In the genomic region with DNA sequence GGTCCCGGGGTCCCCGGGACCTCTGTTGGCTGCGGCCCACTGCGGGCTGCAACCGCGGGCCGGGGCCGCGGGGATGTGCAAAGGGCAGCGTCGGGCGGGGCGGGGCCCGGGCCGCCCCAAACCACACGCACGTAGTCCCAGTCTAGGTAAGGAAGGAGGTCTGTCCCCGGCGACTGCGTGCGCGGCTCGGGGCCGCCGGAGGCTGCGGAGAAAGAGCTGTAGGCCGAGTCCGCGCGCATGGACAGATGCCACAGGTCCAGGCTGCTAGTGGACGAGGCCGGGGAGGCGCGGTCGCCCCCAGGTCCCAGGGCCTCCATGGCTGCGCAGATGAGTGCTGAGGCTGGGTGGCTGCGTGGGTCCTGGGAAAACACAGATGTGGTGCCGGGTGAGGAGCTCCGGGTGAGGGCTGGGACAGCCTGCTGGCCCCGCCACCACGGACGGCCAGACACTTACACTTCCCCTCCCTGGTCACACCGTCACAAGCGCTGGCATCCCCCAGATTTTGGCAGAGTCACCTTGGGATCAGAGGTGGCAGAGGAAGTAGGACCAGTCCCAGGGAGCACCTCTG, we compare ENCODE assay signal across 11 cellular contexts. TPM values are rescaled to one million over a fixed set of nuclear protein-coding genes. Genes with fewer than 3 reads are reported as not detected.
DNase-seq lines count a peak whose midpoint lies in the region; ATAC-seq and TF ChIP-seq lines count a peak whose summit lies in the region.
"Had no signal": no experiment of that assay in that cellular context is flagged by ENCODE, and none has a peak within 500 bp of the region (broad histone marks: within the 10 kb centered on the region; RNA-seq: fewer than 3 reads in every experiment).

No MANE protein-coding gene starts in this region.

- no peak overlapping the region for H3K27ac ChIP-seq in GM23338 (ENCODE audit: low read depth)

- H3K36me3 ChIP-seq in GM23338 (ENCODE audit: insufficient read depth) = no peaks in the 10 kb centered on the region

- H3K36me3 Mint-ChIP-seq in GM23338 (ENCODE audit: low read depth) = peaks cover 3% of the 10 kb centered on the region
- H3K36me3 Mint-ChIP-seq in activated T-cell treated with anti-CD3 and anti-CD28 coated beads, Interleukin-2, amount 50 U/mL, for 4 hours (ENCODE audit: insufficient read depth) = no peaks in the 10 kb centered on the region

- peak overlapping the region; percentile 61 for H3K4me3 ChIP-seq in GM23338
- peak overlapping the region; percentile 52 for H3K4me3 ChIP-seq in iPS-18c (ENCODE audit: insufficient read depth, low read depth, low read length)

- peak overlapping the region; percentile 83 for H3K4me2 ChIP-seq in GM23338

- no peaks in the 10 kb centered on the region for H4K20me1 ChIP-seq in GM23338 (replicated peaks; ENCODE audit: insufficient read depth)

- H3K4me1 ChIP-seq in GM23338 (ENCODE audit: insufficient read depth) = peaks cover 9% of the 10 kb centered on the region

- DNase-seq in GM23338 (ENCODE audit: low spot score) = peak; percentile 62
- DNase-seq in activated T-cell treated with anti-CD3 and anti-CD28 coated beads, Interleukin-2, amount 50 U/mL, for 4 hours = no peak
- no peak for DNase-seq in stimulated activated naive CD8-positive, alpha-beta T cell treated with anti-CD3 and anti-CD28 coated beads, Interleukin-15, Interleukin-2, amounts not matched to agents 100 U/mL and 50 U/mL, for 24 hours
- DNase-seq in NK-92 (lab: John Stamatoyannopoulos, UW; ENCODE audit: unreplicated experiment) = no peak
- DNase-seq in NCI-H2107 treated with DMSO at 0.1 percent for 48 hours (lab: John Stamatoyannopoulos, UW; ENCODE audit: unreplicated experiment) = no peak
- DNase-seq: DND-41; mammary epithelial cell; NCI-H1105; NK-92 treated with Interleukin-12 subunit alpha and Interleukin-12 subunit beta, amount 100 ng/mL, for 24 hours had no signal

- peaks cover 58% of the 10 kb centered on the region for H3K27me3 Mint-ChIP-seq in GM23338 (ENCODE audit: insufficient read depth, low read depth, poor library complexity)
- peaks cover 56% of the 10 kb centered on the region for H3K27me3 Mint-ChIP-seq in activated T-cell treated with anti-CD3 and anti-CD28 coated beads, Interleukin-2, amount 50 U/mL, for 4 hours (ENCODE audit: low read depth)

- no peaks in the 10 kb centered on the region for H3K9me2 ChIP-seq in GM23338 (ENCODE audit: insufficient read depth)

- H3F3A ChIP-seq in GM23338 (replicated peaks; ENCODE audit: low read depth) = peaks cover 27% of the 10 kb centered on the region

- H3K4me3 Mint-ChIP-seq in GM23338 = peak overlapping the region; percentile 63
- no peak overlapping the region for H3K4me3 Mint-ChIP-seq in activated T-cell treated with anti-CD3 and anti-CD28 coated beads, Interleukin-2, amount 50 U/mL, for 4 hours

- no peaks in the 10 kb centered on the region for H3K79me2 ChIP-seq in GM23338 (replicated peaks; ENCODE audit: insufficient read depth)

- peaks cover 4% of the 10 kb centered on the region for H3K9me3 ChIP-seq in iPS-18c (ENCODE audit: control insufficient read depth, insufficient read depth, low read length)

- H3K27me3 ChIP-seq in GM23338 (ENCODE audit: insufficient read depth) = peaks cover 86% of the 10 kb centered on the region

- peak overlapping the region; percentile 90 for H2AFZ ChIP-seq in GM23338

- ATAC-seq in GM23338 (peak; percentile 9), GM18870 (IDR thresholded peaks at IDR 0.05; ENCODE audit: unreplicated experiment) (no peak)
- ATAC-seq in activated T-cell treated with anti-CD3 and anti-CD28 coated beads, Interleukin-2, amount 50 U/mL, for 4 hours = peak; percentile 26 to 33
- peak; percentile 20 for ATAC-seq in stimulated activated naive CD8-positive, alpha-beta T cell treated with anti-CD3 and anti-CD28 coated beads, Interleukin-15, Interleukin-2, amounts not matched to agents 100 U/mL and 50 U/mL, for 24 hours

- peaks cover 11% of the 10 kb centered on the region for H3K4me1 Mint-ChIP-seq in GM23338
- peaks cover 6% of the 10 kb centered on the region for H3K4me1 Mint-ChIP-seq in activated T-cell treated with anti-CD3 and anti-CD28 coated beads, Interleukin-2, amount 50 U/mL, for 4 hours (ENCODE audit: low read depth)

- no peak overlapping the region for H3K27ac Mint-ChIP-seq in GM23338

- TF ChIP-seq CTCF in GM23338 (conservative IDR thresholded peaks at IDR 0.05; ENCODE audit: low read depth in 2 of 2) = no peak

- no peaks in the 10 kb centered on the region for H3K9me3 Mint-ChIP-seq in GM23338
- no peaks in the 10 kb centered on the region for H3K9me3 Mint-ChIP-seq in activated T-cell treated with anti-CD3 and anti-CD28 coated beads, Interleukin-2, amount 50 U/mL, for 4 hours

TF ChIP-seq in GM23338, 12 proteins besides CTCF, POLR2A, EP300 and RAD21:
- peak; percentile 45 for TF ChIP-seq EZH2 (IDR thresholded peaks at IDR 0.05; ENCODE audit: low read depth, unreplicated experiment)
- TF ChIP-seq, protein P1, sequence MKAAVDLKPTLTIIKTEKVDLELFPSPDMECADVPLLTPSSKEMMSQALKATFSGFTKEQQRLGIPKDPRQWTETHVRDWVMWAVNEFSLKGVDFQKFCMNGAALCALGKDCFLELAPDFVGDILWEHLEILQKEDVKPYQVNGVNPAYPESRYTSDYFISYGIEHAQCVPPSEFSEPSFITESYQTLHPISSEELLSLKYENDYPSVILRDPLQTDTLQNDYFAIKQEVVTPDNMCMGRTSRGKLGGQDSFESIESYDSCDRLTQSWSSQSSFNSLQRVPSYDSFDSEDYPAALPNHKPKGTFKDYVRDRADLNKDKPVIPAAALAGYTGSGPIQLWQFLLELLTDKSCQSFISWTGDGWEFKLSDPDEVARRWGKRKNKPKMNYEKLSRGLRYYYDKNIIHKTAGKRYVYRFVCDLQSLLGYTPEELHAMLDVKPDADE (IDR thresholded peaks at IDR 0.05) = no peak

RNA-seq across cellular contexts. Expression of a gene that starts 4.5 kb away (rescaled TPM):
- total RNA-seq in GM23338 (2014; rRNA removed; shearing (Covaris generic)) = 4.3 and 5.4 TPM in 2 replicates
- polyA plus RNA-seq in GM23338 (2016; fragmentation: Nextera tagmentation; extraction: Ambion mirVana) = 2.5 and 2.6 TPM in 2 replicates
- 1 to 10 TPM in 1 of 3 donors, under 1 TPM in 2; 0.79 to 1.4 (median 0.83) TPM for total RNA-seq in activated T-cell treated with anti-CD3 and anti-CD28 coated beads, Interleukin-2, amount 50 U/mL, for 4 hours

RNA-seq across cellular contexts. Expression of a gene that starts 12.8 kb away (rescaled TPM):
- total RNA-seq in GM23338 (2014; rRNA removed; shearing (Covaris generic)) = 0.52 and 0.93 TPM in 2 replicates
- polyA plus RNA-seq in GM23338 (2016; fragmentation: Nextera tagmentation; extraction: Ambion mirVana) = 0.18 TPM in 1 of 2 replicates, not detected in the other
- total RNA-seq in activated T-cell treated with anti-CD3 and anti-CD28 coated beads, Interleukin-2, amount 50 U/mL, for 4 hours = under 1 TPM in 1 of 3 donors, not detected in 2; 0.05 TPM
- total RNA-seq: mammary epithelial cell had no signal

RNA-seq across cellular contexts. Expression of a gene that starts 40.4 kb away (rescaled TPM):
- total RNA-seq in GM23338 (2014; rRNA removed; shearing (Covaris generic)) = 0.14 and 0.66 TPM in 2 replicates
- 0.11 and 0.37 TPM in 2 replicates for polyA plus RNA-seq in GM23338 (2016; fragmentation: Nextera tagmentation; extraction: Ambion mirVana)
- under 1 TPM; 0.27 to 0.89 (median 0.32) TPM for total RNA-seq in activated T-cell treated with anti-CD3 and anti-CD28 coated beads, Interleukin-2, amount 50 U/mL, for 4 hours

RNA-seq across cellular contexts. Expression of a gene that starts 40.5 kb away (rescaled TPM):
- total RNA-seq in GM23338 (2014; rRNA removed; shearing (Covaris generic)) = 104 and 115 TPM in 2 replicates
- polyA plus RNA-seq in GM23338 (2016; fragmentation: Nextera tagmentation; extraction: Ambion mirVana) = 1,308 and 1,495 TPM in 2 replicates
- 100 to 1,000 TPM; 475 to 549 (median 490) TPM for total RNA-seq in activated T-cell treated with anti-CD3 and anti-CD28 coated beads, Interleukin-2, amount 50 U/mL, for 4 hours

RNA-seq across cellular contexts. Expression of a gene that starts 47.6 kb away (rescaled TPM):
- total RNA-seq in GM23338 (2014; rRNA removed; shearing (Covaris generic)) = 0.54 and 1.8 TPM in 2 replicates
- polyA plus RNA-seq in GM23338 (2016; fragmentation: Nextera tagmentation; extraction: Ambion mirVana) = 1.5 and 1.6 TPM in 2 replicates
- total RNA-seq in activated T-cell treated with anti-CD3 and anti-CD28 coated beads, Interleukin-2, amount 50 U/mL, for 4 hours = 1 to 10 TPM; 1.9 to 2.1 (median 1.9) TPM
